ENCODE assay signal across 8 cellular contexts in the genomic region with DNA sequence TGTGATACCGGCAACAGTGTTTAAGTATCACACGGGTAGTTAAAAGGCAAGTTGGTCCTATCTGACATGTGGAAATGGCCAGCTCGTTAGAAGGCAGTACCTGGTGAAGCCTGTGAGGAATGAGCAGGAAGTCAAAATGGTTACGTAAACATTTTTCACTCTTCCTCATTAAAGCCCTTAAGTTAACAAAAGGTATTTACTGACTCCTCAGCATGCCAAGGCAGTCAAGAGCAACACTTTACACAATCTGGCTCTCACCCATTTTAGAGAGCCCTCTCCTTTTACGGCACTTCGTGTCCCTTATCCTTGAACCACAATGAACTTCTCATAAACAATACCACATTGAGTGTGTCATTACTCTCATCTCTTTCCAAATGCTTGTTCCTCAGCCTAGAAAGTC. TPM values are rescaled to one million over a fixed set of nuclear protein-coding genes. Genes with fewer than 3 reads are reported as not detected.
DNase-seq lines count a peak whose midpoint lies in the region; ATAC-seq and TF ChIP-seq lines count a peak whose summit lies in the region.

No MANE protein-coding gene starts in this region.

- H3K9me3 Mint-ChIP-seq in HFFc6, result no peaks in the 10 kb centered on the region

- H3K4me3 ChIP-seq in esophagus squamous epithelium (peak overlapping the region in 1 of 4 donors; percentile 27), parathyroid adenoma (ENCODE audit: low read depth, low read length) (no peak overlapping the region)

- peaks cover 4 to 70% (median 42%) of the 10 kb centered on the region in 3 donors for H3K4me1 ChIP-seq in esophagus squamous epithelium
- no peaks in the 10 kb centered on the region for H3K4me1 ChIP-seq in parathyroid adenoma

- peak overlapping the region; percentile 30 for H3K4me2 ChIP-seq in parathyroid adenoma (ENCODE audit: low read length)

- ATAC-seq in HG03108 (IDR thresholded peaks at IDR 0.05; ENCODE audit: unreplicated experiment), result no peak

- intact Hi-C loops in esophagus squamous epithelium (cut with DNase I), result no loop called here

- peaks cover 42% of the 10 kb centered on the region for H3K4me1 Mint-ChIP-seq in HFFc6 (ENCODE audit: low read depth)

- no peak for TF ChIP-seq POLR2A in esophagus squamous epithelium (IDR thresholded peaks at IDR 0.05)

- peaks cover 2% of the 10 kb centered on the region for H3K79me2 ChIP-seq in parathyroid adenoma

- TF ChIP-seq CTCF in HFFc6 (IDR thresholded peaks at IDR 0.05), result no peak
- TF ChIP-seq CTCF in esophagus squamous epithelium (IDR thresholded peaks at IDR 0.05), result peak in 2 of 6 experiments; percentile 26 to 33
- no peak for TF ChIP-seq CTCF in parathyroid adenoma (IDR thresholded peaks at IDR 0.05)

- WGBS in esophagus squamous epithelium, 2 donors, result 15 to 34% methylated on average over 6 of the region's 6 CpGs

- DNase-seq in HFFc6, result no peak
- DNase-seq in NCI-H345 treated with DMSO at 0.1 percent for 48 hours (lab: John Stamatoyannopoulos, UW; ENCODE audit: unreplicated experiment), result peak; percentile 35
- DNase-seq in esophagus squamous epithelium (lab: John Stamatoyannopoulos, UW), result no peak
- DNase-seq in ecto neural progenitor cell (ENCODE audit: low spot score), result no peak
- no peak for DNase-seq in NCI-H1048 (lab: John Stamatoyannopoulos, UW)
- DNase-seq in NCI-H226, result no peak

- peak overlapping the region; percentile 53 for H3K27ac Mint-ChIP-seq in HFFc6

- peaks cover 27% of the 10 kb centered on the region for H3K36me3 Mint-ChIP-seq in HFFc6 (ENCODE audit: low read depth)

- H3K9me3 ChIP-seq in esophagus squamous epithelium, result no peaks in the 10 kb centered on the region
- no peaks in the 10 kb centered on the region for H3K9me3 ChIP-seq in parathyroid adenoma (ENCODE audit: control insufficient read depth, low read length)

- H3K27ac ChIP-seq in esophagus squamous epithelium (peak overlapping the region; percentile 55 to 87 (median 84)), parathyroid adenoma (no peak overlapping the region)

- no peak overlapping the region for H3K4me3 Mint-ChIP-seq in HFFc6

- H3K9ac ChIP-seq in parathyroid adenoma, result no peak overlapping the region

- H3K36me3 ChIP-seq in esophagus squamous epithelium, result peaks cover 0 to 33% (median 0%) of the 10 kb centered on the region in 3 donors
- no peaks in the 10 kb centered on the region for H3K36me3 ChIP-seq in parathyroid adenoma (ENCODE audit: control insufficient read depth, insufficient read depth, low read length)

- H3K27me3 ChIP-seq in esophagus squamous epithelium (no peaks in the 10 kb centered on the region), parathyroid adenoma (ENCODE audit: control insufficient read depth, insufficient read depth, low read length) (no peaks in the 10 kb centered on the region)

- no peaks in the 10 kb centered on the region; the same call in 1 of the 2 replicates for H3K27me3 Mint-ChIP-seq in HFFc6 (ENCODE audit: insufficient read depth)

- no peak overlapping the region for H2AFZ ChIP-seq in parathyroid adenoma

RNA-seq across cellular contexts. Expression of a gene that starts 11.0 kb away (rescaled TPM):
- 10 to 100 TPM; 11.2 to 14.0 (median 12.9) TPM for total RNA-seq in HFFc6 (2021; fragmentation: NEBNext Ultra II Directional; extraction: Animal tissue kit (Norgen Biotek cat#: 25700))
- 10 to 100 TPM; 10.8 to 22.9 (median 14.1) TPM for total RNA-seq in esophagus squamous epithelium
